Comparison of ENCODE assay signal across 7 cellular contexts in the genomic region with DNA sequence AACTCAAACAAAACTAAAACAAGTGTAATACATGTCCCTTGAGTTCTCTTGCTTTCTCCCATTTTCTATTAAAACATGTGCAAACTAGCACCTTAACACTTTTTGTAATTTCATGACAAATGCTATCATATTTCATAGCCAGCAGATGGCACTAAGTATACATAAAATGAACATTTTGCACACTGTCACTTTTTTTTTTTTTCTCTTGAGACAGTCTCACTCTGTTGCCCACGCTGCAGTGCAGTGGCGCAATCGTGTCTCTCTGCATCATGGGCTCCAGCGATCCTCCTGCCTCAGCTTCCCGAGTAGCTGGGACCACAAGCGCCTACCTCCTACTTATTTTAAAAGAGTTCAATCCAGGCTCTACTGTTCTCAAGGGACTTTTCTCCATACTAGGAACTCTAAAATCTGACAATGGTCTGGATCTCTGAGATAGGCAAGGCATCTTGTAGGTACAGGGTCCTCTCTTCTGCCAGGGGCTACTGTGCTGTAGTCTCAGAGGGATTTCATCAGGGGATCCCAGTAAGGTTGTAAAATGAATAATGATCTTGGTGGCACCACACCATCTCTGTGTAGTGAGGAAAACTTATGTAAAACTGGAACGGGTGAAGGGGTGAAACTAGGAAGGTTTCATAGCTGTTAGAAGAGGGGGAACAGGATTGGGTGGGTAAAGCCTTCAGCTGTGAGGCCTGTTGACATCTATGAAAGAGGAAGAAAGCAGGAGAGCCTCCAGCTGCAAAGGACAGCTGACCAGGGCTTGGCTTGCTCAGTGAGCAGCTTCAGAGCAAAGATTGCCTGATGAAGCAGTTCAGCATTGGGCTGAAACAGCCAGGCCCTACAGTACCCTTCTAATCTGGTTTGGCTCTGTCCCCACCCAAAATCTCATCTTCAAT.
DNase-seq lines count a peak whose midpoint lies in the region; ATAC-seq, FAIRE-seq and TF ChIP-seq lines count a peak whose summit lies in the region.
"Not testable (repeated sequence)": the region's sequence is repeated elsewhere in the genome, so short reads cannot be mapped to it uniquely, and the experiment has no call there.

No MANE protein-coding gene starts in this region.

- intact Hi-C loops in PC-3 (cut with micrococcal nuclease): loop anchor here (5.0 kb wide), 2 partner anchors 360 to 415 kb away; a partner anchor contains a TSS

- not testable (repeated sequence) for H3K27ac ChIP-seq in GM23338 (ENCODE audit: low read depth); PC-3 (ENCODE audit: low read length)
- peak overlapping the region; percentile 55 for H3K27ac ChIP-seq in HL-60 (replicated peaks)

- H3K9me2 ChIP-seq in GM23338 (ENCODE audit: insufficient read depth); PC-3 (replicated peaks; ENCODE audit: low read length): not testable (repeated sequence)

- peak; percentile 50 for FAIRE-seq in GM12891 (lab: Jason Lieb, UNC)

- TF ChIP-seq CTCF in GM23338 (conservative IDR thresholded peaks at IDR 0.05; ENCODE audit: low read depth in 2 of 2): peak in 1 of 2 experiments; percentile 32; a peak in 2 of 4 replicates
- not testable (repeated sequence) for TF ChIP-seq CTCF in HL-60 (IDR thresholded peaks at IDR 0.05; ENCODE audit: insufficient read depth, low read length)
- peak; percentile 47 for TF ChIP-seq CTCF in PC-3 (conservative IDR thresholded peaks at IDR 0.05; ENCODE audit: low read depth, low read length)
- peak; percentile 8 for TF ChIP-seq CTCF in fibroblast of pulmonary artery (IDR thresholded peaks at IDR 0.05; ENCODE audit: low read length, missing control alignments)

- H3K4me3 ChIP-seq in GM23338; PC-3 (ENCODE audit: low read length); fibroblast of pulmonary artery (replicated peaks; ENCODE audit: low read depth, low read length): not testable (repeated sequence)
- H3K4me3 ChIP-seq in HL-60 (replicated peaks; ENCODE audit: insufficient read depth, low read length): peak overlapping the region; percentile 8; the same call in 1 of the 2 replicates

- H3K9ac ChIP-seq in PC-3 (ENCODE audit: low read length): not testable (repeated sequence)

- not testable (repeated sequence) for H4K20me1 ChIP-seq in GM23338 (replicated peaks; ENCODE audit: insufficient read depth); PC-3 (ENCODE audit: low read length)

- not testable (repeated sequence) for BruUV-seq in PC-3 (replicated peaks; lab: Mats Ljungman, UMichigan)

- H3K4me1 Mint-ChIP-seq in GM23338: peaks cover 18% of the 10 kb centered on the region
- not testable (repeated sequence) for H3K4me1 Mint-ChIP-seq in activated T-helper 17 cell treated with anti-CD3 and anti-CD28 coated beads, Interleukin-2, amount 50 U/mL, for 72 hours
- H3K4me1 Mint-ChIP-seq in naive thymus-derived CD8-positive, alpha-beta T cell: peaks cover 4 to 15% (median 10%) of the 10 kb centered on the region in 4 donors

- H3K4me1 ChIP-seq in GM23338 (ENCODE audit: insufficient read depth); PC-3 (ENCODE audit: insufficient read depth, low read length): not testable (repeated sequence)

- not testable (repeated sequence) for H3K9me3 ChIP-seq in PC-3 (ENCODE audit: low read length)

- H3K36me3 ChIP-seq in GM23338 (ENCODE audit: insufficient read depth); PC-3 (ENCODE audit: low read depth, low read length): not testable (repeated sequence)

- not testable (repeated sequence) for H3K27ac Mint-ChIP-seq in GM23338; activated T-helper 17 cell treated with anti-CD3 and anti-CD28 coated beads, Interleukin-2, amount 50 U/mL, for 72 hours
- H3K27ac Mint-ChIP-seq in naive thymus-derived CD8-positive, alpha-beta T cell: peak overlapping the region in 3 of 10 donors; percentile 47 to 79 (median 69)

- not testable (repeated sequence) for H3K27me3 ChIP-seq in GM23338 (ENCODE audit: insufficient read depth); HL-60 (ENCODE audit: insufficient read depth, poor library complexity, severe bottlenecking); PC-3 (ENCODE audit: low read length)

- POLR2A ChIA-PET in PC-3 (lab: Charles Lee; ENCODE audit: unreplicated experiment); naive thymus-derived CD8-positive, alpha-beta T cell (lab: Charles Lee): not testable (repeated sequence)

- H3K36me3 Mint-ChIP-seq in GM23338 (ENCODE audit: low read depth): peaks cover 51% of the 10 kb centered on the region
- not testable (repeated sequence) for H3K36me3 Mint-ChIP-seq in activated T-helper 17 cell treated with anti-CD3 and anti-CD28 coated beads, Interleukin-2, amount 50 U/mL, for 72 hours (ENCODE audit: low read depth); naive thymus-derived CD8-positive, alpha-beta T cell

- CTCF ChIA-PET in PC-3 (lab: Charles Lee): not testable (repeated sequence)

- not testable (repeated sequence) for H3F3A ChIP-seq in GM23338 (replicated peaks; ENCODE audit: low read depth); PC-3 (ENCODE audit: low read length, unreplicated experiment)

- not testable (repeated sequence) for H3K79me2 ChIP-seq in GM23338 (replicated peaks; ENCODE audit: insufficient read depth); PC-3 (ENCODE audit: low read length)

- not testable (repeated sequence) for DNase-seq in GM12891 (ENCODE audit: insufficient read length, low spot score); GM23338 (ENCODE audit: low spot score)
- peak; percentile 32 to 65 for DNase-seq in HL-60 (ENCODE audit: low read depth in 1 of 2, low spot score in 1 of 2)
- DNase-seq in PC-3: peak; percentile 40
- DNase-seq in fibroblast of pulmonary artery (ENCODE audit: low read depth): peak; percentile 63
- peak in 3 of 10 donors; percentile 27 to 49 (median 40) for DNase-seq in naive thymus-derived CD8-positive, alpha-beta T cell

- not testable (repeated sequence) for H3K27me3 Mint-ChIP-seq in GM23338 (ENCODE audit: insufficient read depth, low read depth, poor library complexity); activated T-helper 17 cell treated with anti-CD3 and anti-CD28 coated beads, Interleukin-2, amount 50 U/mL, for 72 hours
- peaks cover 0 to 19% (median 8%) of the 10 kb centered on the region in 5 donors for H3K27me3 Mint-ChIP-seq in naive thymus-derived CD8-positive, alpha-beta T cell

- peaks cover 40% of the 10 kb centered on the region for H3K9me3 Mint-ChIP-seq in GM23338
- H3K9me3 Mint-ChIP-seq in activated T-helper 17 cell treated with anti-CD3 and anti-CD28 coated beads, Interleukin-2, amount 50 U/mL, for 72 hours; naive thymus-derived CD8-positive, alpha-beta T cell: not testable (repeated sequence)

- H2AFZ ChIP-seq in GM23338: not testable (repeated sequence)
- peak overlapping the region; percentile 29; the same call in 1 of the 2 replicates for H2AFZ ChIP-seq in PC-3 (ENCODE audit: low read length)

- ATAC-seq in GM23338 (peak; percentile 31; the same call in 2 of the 3 replicates), PC-3 (peak; percentile 79)
- peak; percentile 67 for ATAC-seq in activated T-helper 17 cell treated with anti-CD3 and anti-CD28 coated beads, Interleukin-2, amount 50 U/mL, for 72 hours (replicated peaks)
- ATAC-seq in naive thymus-derived CD8-positive, alpha-beta T cell: peak; percentile 73 to 77

- not testable (repeated sequence) for H3K4me2 ChIP-seq in GM23338
- peak overlapping the region; percentile 46; the same call in 1 of the 2 replicates for H3K4me2 ChIP-seq in PC-3 (ENCODE audit: low read length)

- H3K4me3 Mint-ChIP-seq in GM23338: not testable (repeated sequence)
- peak overlapping the region; percentile 4 for H3K4me3 Mint-ChIP-seq in activated T-helper 17 cell treated with anti-CD3 and anti-CD28 coated beads, Interleukin-2, amount 50 U/mL, for 72 hours
- H3K4me3 Mint-ChIP-seq in naive thymus-derived CD8-positive, alpha-beta T cell: peak overlapping the region in 6 of 10 donors; percentile 5 to 61 (median 47)

- TF ChIP-seq POLR2A in GM12891 (IDR thresholded peaks at IDR 0.05; ENCODE audit: low read depth, low read length): not testable (repeated sequence)
